ENCODE assay signal across 10 cellular contexts in the genomic region with DNA sequence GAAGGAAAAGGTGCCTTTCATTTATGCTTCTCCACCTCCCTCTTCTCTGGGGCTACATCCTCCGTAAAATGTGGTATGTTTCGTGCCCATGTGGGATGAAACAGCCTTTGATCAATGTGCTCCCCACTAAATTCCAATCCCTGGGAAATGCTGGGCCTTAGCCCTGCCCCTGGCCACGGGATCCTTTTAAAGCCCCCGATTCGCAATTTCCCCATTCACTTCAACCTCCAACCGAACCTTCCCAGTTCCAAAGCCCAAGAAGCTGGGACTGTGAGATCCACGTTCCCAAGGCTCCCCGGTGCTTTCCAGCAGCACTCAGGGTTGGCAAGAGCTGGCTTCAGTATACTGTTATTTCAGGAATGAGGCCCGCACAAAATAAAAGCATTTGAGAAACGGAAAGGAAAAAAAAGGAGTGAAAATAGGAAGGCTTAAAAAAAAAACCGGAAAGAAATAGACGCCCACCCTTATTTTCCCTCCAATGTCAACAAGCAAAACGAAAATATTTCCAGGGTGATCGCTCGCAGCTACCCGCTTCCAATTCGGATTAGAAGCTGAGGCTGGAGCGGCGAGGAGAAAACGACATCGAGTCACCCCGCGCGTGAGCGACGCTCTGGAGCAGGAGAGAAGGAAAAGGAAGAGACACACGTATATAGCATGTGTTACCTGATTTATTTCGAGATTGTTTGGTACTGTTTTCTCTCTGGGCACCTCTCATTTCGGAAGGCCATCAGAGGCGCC. TPM values are rescaled to one million over a fixed set of nuclear protein-coding genes. Genes with fewer than 3 reads are reported as not detected.
DNase-seq lines count a peak whose midpoint lies in the region; ATAC-seq and TF ChIP-seq lines count a peak whose summit lies in the region.
"Had no signal": no experiment of that assay in that cellular context is flagged by ENCODE, and none has a peak within 500 bp of the region (broad histone marks: within the 10 kb centered on the region; RNA-seq: fewer than 3 reads in every experiment).

No MANE protein-coding gene starts in this region.

- H3K4me2 ChIP-seq in neural progenitor cell, result peak overlapping the region; percentile 98

- TF ChIP-seq CTCF in dorsolateral prefrontal cortex (IDR thresholded peaks at IDR 0.05 in 54 of 56, conservative IDR thresholded peaks at IDR 0.05 in 2 of 56; ENCODE audit: low read depth in 1 of 56, partially characterized antibody in 56 of 56) (no peak), neural progenitor cell (IDR thresholded peaks at IDR 0.05) (no peak)

- H3K36me3 ChIP-seq in neural progenitor cell, result no peaks in the 10 kb centered on the region

- intact Hi-C loops in dorsolateral prefrontal cortex (cut with DNase I), result loop anchor here in 1 of 2 donors (10.0 kb wide), 1 partner anchor 629 kb away; no protein-coding TSS in a partner anchor

- peaks cover 67% of the 10 kb centered on the region for H3K27me3 Mint-ChIP-seq in neural progenitor cell (ENCODE audit: insufficient read depth, low read depth)

- no peaks in the 10 kb centered on the region for H3K79me2 ChIP-seq in neural progenitor cell (ENCODE audit: low read depth)

- peak; percentile 21 for ATAC-seq in HG03354 (IDR thresholded peaks at IDR 0.05; ENCODE audit: poor library complexity, severe bottlenecking, unreplicated experiment)
- ATAC-seq in HG03139 (IDR thresholded peaks at IDR 0.05; ENCODE audit: unreplicated experiment), result no peak

- peaks cover 3% of the 10 kb centered on the region for H3K4me1 ChIP-seq in neural progenitor cell

- no peak overlapping the region for H3K9ac ChIP-seq in neural progenitor cell

- H3K27ac ChIP-seq in dorsolateral prefrontal cortex, result peak overlapping the region; percentile 31 to 98 (median 93)
- no peak overlapping the region for H3K27ac ChIP-seq in neural progenitor cell

- peaks cover 2% of the 10 kb centered on the region for H3K9me3 Mint-ChIP-seq in neural progenitor cell
- H3K9me3 Mint-ChIP-seq: activated naive CD4-positive, alpha-beta T cell treated with anti-CD3 and anti-CD28 coated beads for 36 hours had no signal

- peak overlapping the region; percentile 83 for H3K4me3 Mint-ChIP-seq in neural progenitor cell

- H4K20me1 ChIP-seq in neural progenitor cell (ENCODE audit: low read depth), result peaks cover 52% of the 10 kb centered on the region

- no peaks in the 10 kb centered on the region for H3K9me3 ChIP-seq in neural progenitor cell (ENCODE audit: low read depth)

- peak overlapping the region; percentile 30 to 83 (median 59) for H3K4me3 ChIP-seq in dorsolateral prefrontal cortex
- H3K4me3 ChIP-seq in neural progenitor cell, result peak overlapping the region; percentile 61

- peaks cover 21% of the 10 kb centered on the region for H3K4me1 Mint-ChIP-seq in neural progenitor cell

- no peaks in the 10 kb centered on the region for H3K36me3 Mint-ChIP-seq in neural progenitor cell

- H2AFZ ChIP-seq in neural progenitor cell (replicated peaks), result peak overlapping the region; percentile 76

- peaks cover 33% of the 10 kb centered on the region for H3F3A ChIP-seq in neural progenitor cell (ENCODE audit: low read depth)

- H3K27me3 ChIP-seq in dorsolateral prefrontal cortex (peaks cover 0 to 96% (median 38%) of the 10 kb centered on the region in 45 donors), neural progenitor cell (peaks cover 100% of the 10 kb centered on the region)

- DNase-seq in Daoy (ENCODE audit: low read depth) (peak; percentile 57), dorsolateral prefrontal cortex (no peak), neural progenitor cell (ENCODE audit: low spot score) (peak; percentile 46), NOMO-1 treated with dmso at 0.1 percent for 144 hours (lab: John Stamatoyannopoulos, UW; ENCODE audit: unreplicated experiment) (no peak), NCI-H1417 treated with DMSO at 0.1 percent for 48 hours (lab: John Stamatoyannopoulos, UW) (no peak), NCI-H2171 treated with DMSO at 0.1 percent for 48 hours (lab: John Stamatoyannopoulos, UW) (no peak)
- DNase-seq: activated naive CD4-positive, alpha-beta T cell treated with anti-CD3 and anti-CD28 coated beads for 36 hours; KG1 had no signal

- H3K27ac Mint-ChIP-seq in neural progenitor cell, result peak overlapping the region; percentile 57
- H3K27ac Mint-ChIP-seq: activated naive CD4-positive, alpha-beta T cell treated with anti-CD3 and anti-CD28 coated beads for 36 hours had no signal

RNA-seq across cellular contexts. Expression of a gene that starts 1.2 kb away (rescaled TPM):
- total RNA-seq in Daoy (2014; rRNA removed; shearing (Covaris generic)), result 1.8 and 4.5 TPM in 2 replicates
- total RNA-seq in dorsolateral prefrontal cortex, result 10 to 100 TPM; 25.8 to 72.3 (median 52.9) TPM
- total RNA-seq in neural progenitor cell (ENCODE audit: low replicate concordance), result 0.69 and 1.5 TPM in 2 replicates
- total RNA-seq: activated naive CD4-positive, alpha-beta T cell treated with anti-CD3 and anti-CD28 coated beads for 36 hours had no signal

Comparison
In these comparisons a context has a peak if more than half of its experiments do, and no peak if none do; other contexts are left out.
1. DNase-seq: peak in Daoy (single experiment) and neural progenitor cell (single experiment); none in dorsolateral prefrontal cortex (0 of 10), NOMO-1 treated with dmso at 0.1 percent for 144 hours (single experiment), NCI-H1417 treated with DMSO at 0.1 percent for 48 hours (single experiment) and NCI-H2171 treated with DMSO at 0.1 percent for 48 hours (single experiment).